11 cellular contexts compared by ENCODE assay signal in the genomic region with DNA sequence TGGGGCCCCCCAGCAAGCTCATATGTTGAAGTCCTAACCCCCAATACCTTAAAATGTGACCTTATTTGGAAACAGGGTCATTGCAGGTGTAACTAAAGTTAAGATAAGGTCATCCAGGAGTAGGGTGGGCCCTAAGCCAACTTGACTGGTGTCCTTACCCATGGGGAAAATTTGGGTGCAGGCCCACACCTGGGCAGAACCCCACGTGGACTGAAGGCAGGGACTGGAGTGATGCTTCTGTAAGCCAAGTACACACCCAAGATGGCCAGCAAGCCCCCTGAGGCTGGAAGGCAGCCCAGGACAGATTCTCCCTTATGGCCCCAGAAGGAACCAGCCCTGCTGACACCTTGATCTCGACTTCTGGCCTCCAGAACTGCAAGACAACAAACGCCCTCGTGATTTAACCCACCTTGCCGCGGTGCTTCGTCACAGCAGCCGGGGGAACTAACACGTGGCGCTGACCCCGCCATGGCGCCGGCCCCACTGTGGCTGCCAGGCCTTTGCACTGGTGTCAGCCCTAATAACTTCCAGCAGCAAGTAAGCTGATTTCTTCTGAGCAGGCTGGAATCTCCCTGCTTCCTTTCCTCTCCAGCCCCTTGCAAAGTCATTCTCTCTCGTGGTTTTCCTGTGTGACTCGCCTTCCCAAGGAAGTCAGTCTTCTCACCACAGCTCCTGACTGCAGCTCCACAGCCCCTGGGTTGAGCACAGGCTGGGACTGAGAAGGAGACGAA. TPM values are rescaled to one million over a fixed set of nuclear protein-coding genes. Genes with fewer than 3 reads are reported as not detected.
A peak's percentile ranks its signal among the peaks of the same experiment; 100 is the strongest.
DNase-seq lines count a peak whose midpoint lies in the region; ATAC-seq and TF ChIP-seq lines count a peak whose summit lies in the region.
"Had no signal": no experiment of that assay in that cellular context is flagged by ENCODE, and none has a peak within 500 bp of the region (broad histone marks: within the 10 kb centered on the region; RNA-seq: fewer than 3 reads in every experiment).

No MANE protein-coding gene starts in this region.

- no peak overlapping the region for H3K27ac Mint-ChIP-seq in activated CD4-positive, alpha-beta memory T cell treated with anti-CD3 and anti-CD28 coated beads for 36 hours
- no peak overlapping the region for H3K27ac Mint-ChIP-seq in Calu3 (ENCODE audit: unreplicated experiment)

- H3K27ac ChIP-seq in GM23248 (peak overlapping the region; percentile 57), left lung (no peak overlapping the region)
- H3K27ac ChIP-seq: uterus had no signal

- H3K9me3 ChIP-seq in GM23248 (ENCODE audit: low read depth) (no peaks in the 10 kb centered on the region), left lung (no peaks in the 10 kb centered on the region)
- H3K9me3 ChIP-seq: uterus had no signal

- H3K27me3 Mint-ChIP-seq in activated CD4-positive, alpha-beta memory T cell treated with anti-CD3 and anti-CD28 coated beads for 36 hours: no peaks in the 10 kb centered on the region
- peaks cover 38% of the 10 kb centered on the region for H3K27me3 Mint-ChIP-seq in Calu3 (ENCODE audit: unreplicated experiment)

- H3F3A ChIP-seq in GM23248 (ENCODE audit: insufficient read depth): no peaks in the 10 kb centered on the region

- H3K36me3 Mint-ChIP-seq in activated CD4-positive, alpha-beta memory T cell treated with anti-CD3 and anti-CD28 coated beads for 36 hours: no peaks in the 10 kb centered on the region
- H3K36me3 Mint-ChIP-seq in Calu3 (ENCODE audit: insufficient read depth, unreplicated experiment): no peaks in the 10 kb centered on the region

- H3K9ac ChIP-seq in GM23248: peak overlapping the region; percentile 12; the same call in 1 of the 2 replicates

- no peak overlapping the region for H3K4me3 Mint-ChIP-seq in activated CD4-positive, alpha-beta memory T cell treated with anti-CD3 and anti-CD28 coated beads for 36 hours
- no peak overlapping the region for H3K4me3 Mint-ChIP-seq in Calu3 (ENCODE audit: low read depth, unreplicated experiment)

- H3K4me1 Mint-ChIP-seq in activated CD4-positive, alpha-beta memory T cell treated with anti-CD3 and anti-CD28 coated beads for 36 hours (ENCODE audit: low read depth): peaks cover 37% of the 10 kb centered on the region
- no peaks in the 10 kb centered on the region for H3K4me1 Mint-ChIP-seq in Calu3 (ENCODE audit: low read depth, unreplicated experiment)

- no TSS peak for BruUV-seq in Calu3 (replicated peaks; lab: Mats Ljungman, UMichigan)

- no peak for ATAC-seq in left lung

- TF ChIP-seq CTCF in astrocyte of the cerebellum (IDR thresholded peaks at IDR 0.05; ENCODE audit: low read depth, low read length, missing control alignments): no peak
- TF ChIP-seq CTCF in left lung (IDR thresholded peaks at IDR 0.05): no peak
- no peak for TF ChIP-seq CTCF in Calu3 (IDR thresholded peaks at IDR 0.05; ENCODE audit: unreplicated experiment)

- intact Hi-C loops in left lung (cut with DNase I) (no loop called here), Calu3 (cut with micrococcal nuclease; ENCODE audit: unreplicated experiment) (loop anchor here (10.0 kb wide), 1 partner anchor 50 kb away; no protein-coding TSS in a partner anchor)
- intact Hi-C loops in activated CD4-positive, alpha-beta memory T cell treated with anti-CD3 and anti-CD28 coated beads for 36 hours (cut with micrococcal nuclease): loop anchor here (5.0 kb wide), 1 partner anchor 77 kb away; no protein-coding TSS in a partner anchor

- CTCF ChIA-PET in activated CD4-positive, alpha-beta memory T cell treated with anti-CD3 and anti-CD28 coated beads for 36 hours (lab: Charles Lee): no interaction called here
- CTCF ChIA-PET in Calu3 (lab: Charles Lee): no interaction called here

- POLR2A ChIA-PET in activated CD4-positive, alpha-beta memory T cell treated with anti-CD3 and anti-CD28 coated beads for 36 hours (lab: Charles Lee): no interaction called here

- peaks cover 8% of the 10 kb centered on the region for H3K4me1 ChIP-seq in GM23248 (ENCODE audit: insufficient read depth)
- peaks cover 0 to 4% of the 10 kb centered on the region in 2 donors for H3K4me1 ChIP-seq in left lung
- H3K4me1 ChIP-seq: uterus had no signal

- in situ Hi-C loops in GM23248 (cut with MboI): no loop called here
- in situ Hi-C loops in astrocyte of the cerebellum (cut with HindIII; ENCODE audit: low sequenced_read_pairs): no loop called here

- no peaks in the 10 kb centered on the region for H4K20me1 ChIP-seq in GM23248 (ENCODE audit: insufficient read depth)

- no peaks in the 10 kb centered on the region for H3K9me3 Mint-ChIP-seq in activated CD4-positive, alpha-beta memory T cell treated with anti-CD3 and anti-CD28 coated beads for 36 hours
- no peaks in the 10 kb centered on the region for H3K9me3 Mint-ChIP-seq in Calu3 (ENCODE audit: low read depth, unreplicated experiment)

- no peaks in the 10 kb centered on the region for H3K9me2 ChIP-seq in GM23248 (ENCODE audit: insufficient read depth)

- H3K79me2 ChIP-seq in GM23248 (ENCODE audit: insufficient read depth): no peaks in the 10 kb centered on the region

- no peaks in the 10 kb centered on the region for H3K27me3 ChIP-seq in GM23248 (replicated peaks; ENCODE audit: insufficient read depth)
- no peaks in the 10 kb centered on the region for H3K27me3 ChIP-seq in left lung
- H3K27me3 ChIP-seq: uterus had no signal

- peak; percentile 73 for DNase-seq in AG20443 (ENCODE audit: low spot score)
- peak; percentile 79 for DNase-seq in GM23248
- DNase-seq in astrocyte of the cerebellum (ENCODE audit: low read depth): peak; percentile 23
- DNase-seq in left lung: peak; percentile 25 to 36
- DNase-seq in SIG-M5 treated with dmso at 0.1 percent for 504 hours (lab: John Stamatoyannopoulos, UW; ENCODE audit: unreplicated experiment): no peak
- no peak for DNase-seq in activated CD4-positive, alpha-beta memory T cell treated with anti-CD3 and anti-CD28 coated beads for 36 hours
- DNase-seq in T1000 (lab: John Stamatoyannopoulos, UW): no peak
- no peak for DNase-seq in Calu3
- DNase-seq: NCI-H2107, RPMI8226 had no signal

- WGBS in GM23248 (ENCODE audit: low coverage in 1 of 2, low lambda C conversion rate in 2 of 2, missing lambda C conversion rate in 2 of 2), 2 experiments: 65 to 66% methylated on average over 16 of the region's 16 CpGs

- H2AFZ ChIP-seq in GM23248: no peak overlapping the region

- H3K36me3 ChIP-seq in GM23248 (ENCODE audit: low read depth): no peaks in the 10 kb centered on the region
- H3K36me3 ChIP-seq in left lung: peaks cover 0 to 3% of the 10 kb centered on the region in 2 donors
- H3K36me3 ChIP-seq: uterus had no signal

- no peak overlapping the region for H3K4me2 ChIP-seq in GM23248 (ENCODE audit: unreplicated experiment)

- H3K4me3 ChIP-seq in GM23248 (no peak overlapping the region), astrocyte of the cerebellum (ENCODE audit: low read depth, low read length) (no peak overlapping the region), left lung (no peak overlapping the region)
- H3K4me3 ChIP-seq: uterus had no signal

RNA-seq across cellular contexts. Expression of a gene that starts 23.2 kb away (rescaled TPM):
- total RNA-seq in GM23248 (2014; rRNA removed; shearing (Covaris generic)): 70.1 and 70.5 TPM in 2 replicates
- polyA plus RNA-seq in GM23248 (2016; fragmentation: Nextera tagmentation; extraction: Ambion mirVana): 30.9 and 50.6 TPM in 2 replicates
- total RNA-seq in left lung (10 to 100 TPM; 52.4 to 84.6 TPM), Calu3 (2022) (12.8 and 15.0 TPM in 2 replicates)
- total RNA-seq in activated CD4-positive, alpha-beta memory T cell treated with anti-CD3 and anti-CD28 coated beads for 36 hours: 1 to 10 TPM; 3.6 to 4.9 TPM

RNA-seq across cellular contexts. Expression of a gene that starts 43.2 kb away (rescaled TPM):
- total RNA-seq in GM23248 (2014; rRNA removed; shearing (Covaris generic)): 10.2 and 14.9 TPM in 2 replicates
- polyA plus RNA-seq in GM23248 (2016; fragmentation: Nextera tagmentation; extraction: Ambion mirVana): 11.6 and 13.8 TPM in 2 replicates
- 10 to 100 TPM in 1 of 2 donors, 1 to 10 TPM in 1; 9.7 to 13.3 TPM for total RNA-seq in left lung
- 10 to 100 TPM; 20.2 to 20.3 TPM for total RNA-seq in activated CD4-positive, alpha-beta memory T cell treated with anti-CD3 and anti-CD28 coated beads for 36 hours
- 12.9 and 13.4 TPM in 2 replicates for total RNA-seq in Calu3 (2022)

RNA-seq across cellular contexts. Expression of a gene that starts 43.2 kb away (rescaled TPM):
- 1.8 and 3.9 TPM in 2 replicates for total RNA-seq in GM23248 (2014; rRNA removed; shearing (Covaris generic))
- polyA plus RNA-seq in GM23248 (2016; fragmentation: Nextera tagmentation; extraction: Ambion mirVana): 0.91 and 1.6 TPM in 2 replicates
- total RNA-seq in left lung (1 to 10 TPM; 3.3 to 3.6 TPM), Calu3 (2022) (4.1 and 5.2 TPM in 2 replicates)
- 1 to 10 TPM; 2.7 to 4.0 TPM for total RNA-seq in activated CD4-positive, alpha-beta memory T cell treated with anti-CD3 and anti-CD28 coated beads for 36 hours

Comparison
In these comparisons a context has a peak if more than half of its experiments do, and no peak if none do; other contexts are left out.
1. DNase-seq: peak in AG20443 (single experiment), GM23248 (single experiment), astrocyte of the cerebellum (single experiment) and left lung (2 of 2); none in SIG-M5 treated with dmso at 0.1 percent for 504 hours (single experiment), activated CD4-positive, alpha-beta memory T cell treated with anti-CD3 and anti-CD28 coated beads for 36 hours (single experiment), T1000 (single experiment) and Calu3 (single experiment).
2. intact Hi-C loops: an anchor here in activated CD4-positive, alpha-beta memory T cell treated with anti-CD3 and anti-CD28 coated beads for 36 hours (5.0 kb wide) and Calu3 (10.0 kb wide); none called in left lung.